Comparison of ENCODE assay signal across 20 cellular contexts in the genomic region with DNA sequence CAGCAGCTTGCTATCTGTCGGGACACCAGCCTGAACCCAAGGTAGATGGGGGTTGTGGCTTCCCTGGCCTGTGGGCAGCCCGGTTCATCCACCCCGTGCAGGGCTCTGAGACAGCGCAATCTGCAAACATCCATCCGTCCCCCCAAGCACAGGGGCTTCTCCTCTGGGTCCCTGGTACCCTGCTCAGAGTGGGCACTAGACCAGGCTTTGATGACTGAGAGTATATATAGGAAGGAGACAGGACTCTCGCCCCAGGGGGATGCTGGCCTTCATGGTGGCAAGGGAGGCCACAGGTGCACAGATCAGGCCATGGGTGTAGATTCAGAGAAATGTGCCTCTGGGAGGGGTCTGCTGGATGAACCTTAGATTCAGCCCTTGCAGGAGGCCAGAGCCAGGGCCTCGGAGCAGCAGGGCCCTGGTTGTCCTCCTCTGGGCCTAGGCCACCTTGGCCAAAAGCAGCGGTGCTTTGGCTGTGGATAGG. TPM values are rescaled to one million over a fixed set of nuclear protein-coding genes. Genes with fewer than 3 reads are reported as not detected.
DNase-seq lines count a peak whose midpoint lies in the region; ATAC-seq and TF ChIP-seq lines count a peak whose summit lies in the region.
"Had no signal": no experiment of that assay in that cellular context is flagged by ENCODE, and none has a peak within 500 bp of the region (broad histone marks: within the 10 kb centered on the region; RNA-seq: fewer than 3 reads in every experiment).

No MANE protein-coding gene starts in this region.

- TF ChIP-seq POLR2A in spleen (IDR thresholded peaks at IDR 0.05), result no peak

- H3K27ac ChIP-seq in RWPE2 (ENCODE audit: poor library complexity, severe bottlenecking) (no peak overlapping the region), spleen (no peak overlapping the region)
- H3K27ac ChIP-seq: GM23248 had no signal

- no peak for ATAC-seq in RWPE2 (ENCODE audit: low read depth)
- no peak for ATAC-seq in HG03457 (IDR thresholded peaks at IDR 0.05; ENCODE audit: unreplicated experiment)

- no peak overlapping the region for H3K4me3 ChIP-seq in H7 (ENCODE audit: insufficient read depth, low read depth, low read length)
- H3K4me3 ChIP-seq in RWPE2 (ENCODE audit: severe bottlenecking), result no peak overlapping the region
- no peak overlapping the region for H3K4me3 ChIP-seq in spleen
- H3K4me3 ChIP-seq: GM23248 had no signal

- no peak overlapping the region for H3K4me3 Mint-ChIP-seq in nephron progenitor cell
- H3K4me3 Mint-ChIP-seq: CD4-positive, CD25-positive, alpha-beta regulatory T cell; IgD-negative memory B cell had no signal

- H3K4me1 ChIP-seq in RWPE2 (ENCODE audit: insufficient read depth, poor library complexity, severe bottlenecking), result no peaks in the 10 kb centered on the region
- H3K4me1 ChIP-seq in spleen, result no peaks in the 10 kb centered on the region

- DNase-seq in H7 (peak; percentile 26), RWPE2 (ENCODE audit: low spot score) (peak; percentile 31), nephron progenitor cell (no peak), spleen (peak; percentile 54), DMS53 (lab: John Stamatoyannopoulos, UW) (no peak), hippocampal formation (lab: John Stamatoyannopoulos, UW) (no peak)
- DNase-seq: CD4-positive, CD25-positive, alpha-beta regulatory T cell; GM23248; HCEC 1CT; NCI-H1105; NCI-H146; NCI-H2029 treated with DMSO at 0.1 percent for 48 hours; NCI-H2171; NCI-H345; NCI-H524 treated with DMSO at 0.1 percent for 48 hours; Right ventricle myocardium superior had no signal

- intact Hi-C loops in spleen (cut with DNase I; ENCODE audit: low total_unique reads), result no loop called here

- no peaks in the 10 kb centered on the region for H3K27me3 ChIP-seq in H7 (ENCODE audit: control insufficient read depth, insufficient read depth, low read length)
- no peaks in the 10 kb centered on the region for H3K27me3 ChIP-seq in RWPE2 (ENCODE audit: insufficient read depth, poor library complexity, severe bottlenecking)
- no peaks in the 10 kb centered on the region for H3K27me3 ChIP-seq in spleen (replicated peaks in 1 of 7)

- peaks cover 6% of the 10 kb centered on the region for H3K27me3 Mint-ChIP-seq in nephron progenitor cell (ENCODE audit: low read depth, poor library complexity)

- H3K4me1 Mint-ChIP-seq in nephron progenitor cell, result peaks cover 7% of the 10 kb centered on the region
- H3K4me1 Mint-ChIP-seq: CD4-positive, CD25-positive, alpha-beta regulatory T cell had no signal

- 92 to 98% (median 96%) methylated on average over 7 to 8 of the region's 8 CpGs for WGBS in spleen, 5 donors

- H3K36me3 Mint-ChIP-seq in nephron progenitor cell (ENCODE audit: low read depth), result peaks cover 24% of the 10 kb centered on the region

- TF ChIP-seq CTCF in RWPE2 (IDR thresholded peaks at IDR 0.05; ENCODE audit: poor library complexity, severe bottlenecking) (no peak), nephron progenitor cell (IDR thresholded peaks at IDR 0.05) (no peak), spleen (IDR thresholded peaks at IDR 0.05 in 8 of 11, conservative IDR thresholded peaks at IDR 0.05 in 3 of 11) (no peak)

- no peaks in the 10 kb centered on the region for H3K9me3 Mint-ChIP-seq in nephron progenitor cell

- H3K9me3 ChIP-seq in RWPE2 (ENCODE audit: severe bottlenecking) (no peaks in the 10 kb centered on the region), spleen (peaks cover 0 to 7% (median 0%) of the 10 kb centered on the region in 8 donors)

- H3K36me3 ChIP-seq in H7 (replicated peaks; ENCODE audit: control insufficient read depth, insufficient read depth, low read length), result peaks cover 4% of the 10 kb centered on the region
- no peaks in the 10 kb centered on the region; the same call in 1 of the 2 replicates for H3K36me3 ChIP-seq in RWPE2 (ENCODE audit: low read depth)
- peaks cover 0 to 84% (median 55%) of the 10 kb centered on the region in 6 donors for H3K36me3 ChIP-seq in spleen

- H3K27ac Mint-ChIP-seq in nephron progenitor cell, result peak overlapping the region; percentile 29
- H3K27ac Mint-ChIP-seq: CD4-positive, CD25-positive, alpha-beta regulatory T cell had no signal

RNA-seq across cellular contexts. Expression of a gene that starts 40.3 kb away (rescaled TPM):
- total RNA-seq in H7 (2014; rRNA removed; shearing (Covaris generic)), result 0.24 and 1.5 TPM in 2 replicates
- not detected for total RNA-seq in spleen
- not detected for polyA plus RNA-seq in spleen
- total RNA-seq: CD4-positive, CD25-positive, alpha-beta regulatory T cell; G401; GM23248; Right ventricle myocardium superior had no signal
- polyA plus RNA-seq: BJ; CD4-positive, CD25-positive, alpha-beta regulatory T cell; GM23248; IgD-negative memory B cell had no signal

RNA-seq across cellular contexts. Expression of a gene that starts 40.7 kb away (rescaled TPM):
- total RNA-seq in H7 (2014; rRNA removed; shearing (Covaris generic)), result 27.2 and 33.2 TPM in 2 replicates
- 10 to 100 TPM; 32.4 to 75.3 (median 50.0) TPM for total RNA-seq in spleen
- 10 to 100 TPM in 2 of 3 donors, 1 to 10 TPM in 1; 7.5 to 14.6 (median 13.2) TPM for polyA plus RNA-seq in spleen

Comparison
In these comparisons a context has a peak if more than half of its experiments do, and no peak if none do; other contexts are left out.
1. DNase-seq: peak in H7 (single experiment), RWPE2 (single experiment) and spleen (single experiment); none in nephron progenitor cell (single experiment), DMS53 (single experiment) and hippocampal formation (0 of 2).